In genomic region chr7:148262721-148263229, GRCh38 we compare ENCODE assay signal across 8 cellular contexts.
DNase-seq lines count a peak whose midpoint lies in the region; ATAC-seq and TF ChIP-seq lines count a peak whose summit lies in the region.

No MANE protein-coding gene starts in this region.

- ATAC-seq in HG02973 (IDR thresholded peaks at IDR 0.05; ENCODE audit: unreplicated experiment) (peak; percentile 78), lower lobe of right lung (peak; percentile 81 to 83)

- intact Hi-C loops in lower lobe of right lung (cut with DNase I) = no loop called here

- no peak overlapping the region for H3K4me3 ChIP-seq in lower lobe of right lung

- H3K4me1 ChIP-seq in lower lobe of right lung = peaks cover 9% of the 10 kb centered on the region

- no peak overlapping the region for H3K27ac ChIP-seq in lower lobe of right lung

- H3K9me3 ChIP-seq in lower lobe of right lung = no peaks in the 10 kb centered on the region

- TF ChIP-seq CTCF in GM13977 (IDR thresholded peaks at IDR 0.05; ENCODE audit: extremely low read depth, insufficient read depth, missing control alignments) = peak; percentile 99
- peak; percentile 93 for TF ChIP-seq CTCF in lower lobe of right lung (IDR thresholded peaks at IDR 0.05)

- DNase-seq in 8988T (peak; percentile 24), GM13977 (ENCODE audit: low spot score) (peak; percentile 64), NCI-H2196 (lab: John Stamatoyannopoulos, UW; ENCODE audit: unreplicated experiment) (peak; percentile 69), dermis blood vessel endothelial cell (peak; percentile 62), lower lobe of right lung (peak; percentile 56)
- DNase-seq in activated CD4-positive, alpha-beta T cell treated with anti-CD3 and anti-CD28 coated beads, Interleukin-2, amount 50 U/mL, for 24 hours (ENCODE audit: low read depth in 1 of 2, low spot score in 1 of 2) = peak; percentile 43 to 58
- DNase-seq in stimulated activated CD8-positive, alpha-beta memory T cell treated with anti-CD3 and anti-CD28 coated beads, Interleukin-12 subunit alpha, Interleukin-12 subunit beta, amount 100 ng/mL, for 24 hours (ENCODE audit: extremely low read depth) = peak; percentile 19

- H3K27me3 ChIP-seq in lower lobe of right lung (ENCODE audit: low read depth) = no peaks in the 10 kb centered on the region

- in situ Hi-C loops in GM13977 (cut with MboI; ENCODE audit: low pct_unique_long_range_greater_than_20kb, low sequenced_read_pairs, unreplicated experiment) = loop anchor here (10.0 kb wide), 1 partner anchor 702 kb away; no protein-coding TSS in a partner anchor

- no peaks in the 10 kb centered on the region for H3K36me3 ChIP-seq in lower lobe of right lung

Comparison
In these comparisons a context has a peak if more than half of its experiments do, and no peak if none do; other contexts are left out.
1. DNase-seq: peak in every context shown above with its lines; median percentile 69 in NCI-H2196; 64 in GM13977; 62 in dermis blood vessel endothelial cell; 56 in lower lobe of right lung; 50 in activated CD4-positive, alpha-beta T cell treated with anti-CD3 and anti-CD28 coated beads, Interleukin-2, amount 50 U/mL, for 24 hours; 24 in 8988T; 19 in stimulated activated CD8-positive, alpha-beta memory T cell treated with anti-CD3 and anti-CD28 coated beads, Interleukin-12 subunit alpha, Interleukin-12 subunit beta, amount 100 ng/mL, for 24 hours.